Comparison of ENCODE assay signal across 1 cellular context in the genomic region with DNA sequence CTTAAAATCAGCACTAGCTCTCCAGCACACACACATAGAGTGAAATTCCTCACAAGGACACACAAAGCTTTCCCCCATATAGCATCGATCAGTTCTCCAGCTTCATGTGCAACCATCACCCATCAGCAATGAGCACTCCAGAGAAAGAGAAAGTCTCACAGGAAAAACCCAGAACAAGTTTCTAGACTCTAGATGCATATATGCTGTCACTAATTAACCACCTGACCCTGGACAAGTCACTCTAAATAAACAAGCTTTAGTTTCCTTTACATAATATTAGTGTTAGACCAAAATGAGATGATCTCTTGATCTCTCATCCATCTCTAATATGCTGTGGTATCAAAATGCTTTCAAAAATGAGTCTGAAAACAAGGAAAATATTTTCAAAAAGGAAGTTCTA.
TF ChIP-seq lines count a peak whose summit lies in the region.

No MANE protein-coding gene starts in this region.

TF ChIP-seq in HepG2, 621 proteins besides CTCF, POLR2A, EP300 and RAD21 (continued from another document and continues in another):
- TF ChIP-seq FOXP1 (IDR thresholded peaks at IDR 0.05), result no peak
- TF ChIP-seq FOXP1 (CRISPR knock-in tag; IDR thresholded peaks at IDR 0.05), result peak; percentile 66
- TF ChIP-seq ZSCAN9 (CRISPR knock-in tag; IDR thresholded peaks at IDR 0.05; ENCODE audit: borderline replicate concordance), result no peak
- 0 out of 2 replicates have a peak, but pooled peaks have one; percentile 22 for TF ChIP-seq ZKSCAN8 (CRISPR knock-in tag; IDR thresholded peaks at IDR 0.05; ENCODE audit: borderline replicate concordance)
- TF ChIP-seq, protein P1, sequence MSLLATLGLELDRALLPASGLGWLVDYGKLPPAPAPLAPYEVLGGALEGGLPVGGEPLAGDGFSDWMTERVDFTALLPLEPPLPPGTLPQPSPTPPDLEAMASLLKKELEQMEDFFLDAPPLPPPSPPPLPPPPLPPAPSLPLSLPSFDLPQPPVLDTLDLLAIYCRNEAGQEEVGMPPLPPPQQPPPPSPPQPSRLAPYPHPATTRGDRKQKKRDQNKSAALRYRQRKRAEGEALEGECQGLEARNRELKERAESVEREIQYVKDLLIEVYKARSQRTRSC (CRISPR knock-in tag; IDR thresholded peaks at IDR 0.05; ENCODE audit: low read depth), result no peak
- TF ChIP-seq GTF3A (CRISPR knock-in tag; conservative IDR thresholded peaks at IDR 0.05), result no peak
- TF ChIP-seq, protein P2, sequence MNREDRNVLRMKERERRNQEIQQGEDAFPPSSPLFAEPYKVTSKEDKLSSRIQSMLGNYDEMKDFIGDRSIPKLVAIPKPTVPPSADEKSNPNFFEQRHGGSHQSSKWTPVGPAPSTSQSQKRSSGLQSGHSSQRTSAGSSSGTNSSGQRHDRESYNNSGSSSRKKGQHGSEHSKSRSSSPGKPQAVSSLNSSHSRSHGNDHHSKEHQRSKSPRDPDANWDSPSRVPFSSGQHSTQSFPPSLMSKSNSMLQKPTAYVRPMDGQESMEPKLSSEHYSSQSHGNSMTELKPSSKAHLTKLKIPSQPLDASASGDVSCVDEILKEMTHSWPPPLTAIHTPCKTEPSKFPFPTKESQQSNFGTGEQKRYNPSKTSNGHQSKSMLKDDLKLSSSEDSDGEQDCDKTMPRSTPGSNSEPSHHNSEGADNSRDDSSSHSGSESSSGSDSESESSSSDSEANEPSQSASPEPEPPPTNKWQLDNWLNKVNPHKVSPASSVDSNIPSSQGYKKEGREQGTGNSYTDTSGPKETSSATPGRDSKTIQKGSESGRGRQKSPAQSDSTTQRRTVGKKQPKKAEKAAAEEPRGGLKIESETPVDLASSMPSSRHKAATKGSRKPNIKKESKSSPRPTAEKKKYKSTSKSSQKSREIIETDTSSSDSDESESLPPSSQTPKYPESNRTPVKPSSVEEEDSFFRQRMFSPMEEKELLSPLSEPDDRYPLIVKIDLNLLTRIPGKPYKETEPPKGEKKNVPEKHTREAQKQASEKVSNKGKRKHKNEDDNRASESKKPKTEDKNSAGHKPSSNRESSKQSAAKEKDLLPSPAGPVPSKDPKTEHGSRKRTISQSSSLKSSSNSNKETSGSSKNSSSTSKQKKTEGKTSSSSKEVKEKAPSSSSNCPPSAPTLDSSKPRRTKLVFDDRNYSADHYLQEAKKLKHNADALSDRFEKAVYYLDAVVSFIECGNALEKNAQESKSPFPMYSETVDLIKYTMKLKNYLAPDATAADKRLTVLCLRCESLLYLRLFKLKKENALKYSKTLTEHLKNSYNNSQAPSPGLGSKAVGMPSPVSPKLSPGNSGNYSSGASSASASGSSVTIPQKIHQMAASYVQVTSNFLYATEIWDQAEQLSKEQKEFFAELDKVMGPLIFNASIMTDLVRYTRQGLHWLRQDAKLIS (CRISPR knock-in tag; IDR thresholded peaks at IDR 0.05), result no peak
- 0 out of 2 replicates have a peak, but pooled peaks have one; percentile 42 for TF ChIP-seq FOXJ3 (CRISPR knock-in tag; IDR thresholded peaks at IDR 0.05; ENCODE audit: borderline replicate concordance)
- TF ChIP-seq BCL6 (CRISPR knock-in tag; IDR thresholded peaks at IDR 0.05), result 0 out of 2 replicates have a peak, but pooled peaks have one; percentile 7
- TF ChIP-seq CHD2 (IDR thresholded peaks at IDR 0.05; ENCODE audit: low read depth, low read length), result no peak
- no peak for TF ChIP-seq MIER2 (CRISPR knock-in tag; IDR thresholded peaks at IDR 0.05)
- TF ChIP-seq ZNF446 (CRISPR knock-in tag; IDR thresholded peaks at IDR 0.05), result no peak
- TF ChIP-seq ZMYM4 (CRISPR knock-in tag; IDR thresholded peaks at IDR 0.05), result 0 out of 2 replicates have a peak, but pooled peaks have one; percentile 23
- TF ChIP-seq ZSCAN12 (CRISPR knock-in tag; IDR thresholded peaks at IDR 0.05), result no peak
- TF ChIP-seq ZNF317 (CRISPR knock-in tag; IDR thresholded peaks at IDR 0.05), result 0 out of 2 replicates have a peak, but pooled peaks have one; percentile 28
- TF ChIP-seq REPIN1 (CRISPR knock-in tag; IDR thresholded peaks at IDR 0.05; ENCODE audit: borderline replicate concordance, low read depth), result no peak
- TF ChIP-seq MIXL1 (CRISPR knock-in tag; IDR thresholded peaks at IDR 0.05), result peak; percentile 88
- no peak for TF ChIP-seq SALL2 (CRISPR knock-in tag; IDR thresholded peaks at IDR 0.05)
- TF ChIP-seq, protein P3, sequence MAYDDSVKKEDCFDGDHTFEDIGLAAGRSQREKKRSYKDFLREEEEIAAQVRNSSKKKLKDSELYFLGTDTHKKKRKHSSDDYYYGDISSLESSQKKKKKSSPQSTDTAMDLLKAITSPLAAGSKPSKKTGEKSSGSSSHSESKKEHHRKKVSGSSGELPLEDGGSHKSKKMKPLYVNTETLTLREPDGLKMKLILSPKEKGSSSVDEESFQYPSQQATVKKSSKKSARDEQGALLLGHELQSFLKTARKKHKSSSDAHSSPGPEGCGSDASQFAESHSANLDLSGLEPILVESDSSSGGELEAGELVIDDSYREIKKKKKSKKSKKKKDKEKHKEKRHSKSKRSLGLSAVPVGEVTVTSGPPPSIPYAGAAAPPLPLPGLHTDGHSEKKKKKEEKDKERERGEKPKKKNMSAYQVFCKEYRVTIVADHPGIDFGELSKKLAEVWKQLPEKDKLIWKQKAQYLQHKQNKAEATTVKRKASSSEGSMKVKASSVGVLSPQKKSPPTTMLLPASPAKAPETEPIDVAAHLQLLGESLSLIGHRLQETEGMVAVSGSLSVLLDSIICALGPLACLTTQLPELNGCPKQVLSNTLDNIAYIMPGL (CRISPR knock-in tag; IDR thresholded peaks at IDR 0.05; ENCODE audit: borderline replicate concordance in 1 of 2, low read depth in 1 of 2), result no peak
- 0 out of 2 replicates have a peak, but pooled peaks have one; percentile 27 for TF ChIP-seq RXRB (CRISPR knock-in tag; IDR thresholded peaks at IDR 0.05; ENCODE audit: borderline replicate concordance)
- TF ChIP-seq RARG (CRISPR knock-in tag; IDR thresholded peaks at IDR 0.05; ENCODE audit: low read depth), result no peak
- no peak for TF ChIP-seq ZFP36L1 (CRISPR knock-in tag; IDR thresholded peaks at IDR 0.05)
- TF ChIP-seq PTBP1 (IDR thresholded peaks at IDR 0.05; ENCODE audit: low read depth, low read length, poor library complexity, severe bottlenecking), result no peak
- no peak for TF ChIP-seq GABPB1 (CRISPR knock-in tag; IDR thresholded peaks at IDR 0.05)
- TF ChIP-seq HNRNPL (IDR thresholded peaks at IDR 0.05; ENCODE audit: low read depth, low read length), result no peak
- TF ChIP-seq TBX2 (CRISPR knock-in tag; IDR thresholded peaks at IDR 0.05; ENCODE audit: borderline replicate concordance), result no peak
- TF ChIP-seq ZNF761 (CRISPR knock-in tag; conservative IDR thresholded peaks at IDR 0.05), result no peak
- no peak for TF ChIP-seq FOXA1 (IDR thresholded peaks at IDR 0.05)
- peak; percentile 44; the same call in 1 of the 2 replicates for TF ChIP-seq FOXA1 (CRISPR knock-in tag; IDR thresholded peaks at IDR 0.05)
- no peak for TF ChIP-seq SKI (IDR thresholded peaks at IDR 0.05; ENCODE audit: partially characterized antibody)
- TF ChIP-seq ZNF572 (CRISPR knock-in tag; IDR thresholded peaks at IDR 0.05), result no peak
- peak; percentile 73 for TF ChIP-seq HNF1A (IDR thresholded peaks at IDR 0.05; ENCODE audit: low read depth)
- TF ChIP-seq HNF1A (CRISPR knock-in tag; IDR thresholded peaks at IDR 0.05; ENCODE audit: borderline replicate concordance), result peak; percentile 68; the same call in 1 of the 2 replicates
- TF ChIP-seq AHDC1 (CRISPR knock-in tag; IDR thresholded peaks at IDR 0.05; ENCODE audit: borderline replicate concordance), result peak; percentile 47; the same call in 1 of the 2 replicates
- TF ChIP-seq FUBP1 (CRISPR knock-in tag; IDR thresholded peaks at IDR 0.05; ENCODE audit: borderline replicate concordance), result no peak
- no peak for TF ChIP-seq ELK4 (CRISPR knock-in tag; IDR thresholded peaks at IDR 0.05; ENCODE audit: borderline replicate concordance)
- TF ChIP-seq HMG20A (CRISPR knock-in tag; IDR thresholded peaks at IDR 0.05; ENCODE audit: borderline replicate concordance), result 0 out of 2 replicates have a peak, but pooled peaks have one; percentile 21
- no peak for TF ChIP-seq KDM5B (CRISPR knock-in tag; IDR thresholded peaks at IDR 0.05; ENCODE audit: borderline replicate concordance)
- TF ChIP-seq TBL1XR1 (IDR thresholded peaks at IDR 0.05; ENCODE audit: borderline replicate concordance, low read length, partially characterized antibody), result no peak
- no peak for TF ChIP-seq PCBP1 (IDR thresholded peaks at IDR 0.05; ENCODE audit: borderline replicate concordance, low read depth, low read length)
- TF ChIP-seq ATAD3A (CRISPR knock-in tag; IDR thresholded peaks at IDR 0.05), result no peak
- TF ChIP-seq ASH2L (IDR thresholded peaks at IDR 0.05; ENCODE audit: insufficient read length, low read depth, low read length), result no peak
